In genomic region chr6:108875161-108875555, GRCh38 we compare ENCODE assay signal across 10 cellular contexts. TPM values are rescaled to one million over a fixed set of nuclear protein-coding genes. Genes with fewer than 3 reads are reported as not detected.
DNase-seq lines count a peak whose midpoint lies in the region; ATAC-seq, FAIRE-seq and TF ChIP-seq lines count a peak whose summit lies in the region.
"Had no signal": no experiment of that assay in that cellular context is flagged by ENCODE, and none has a peak within 500 bp of the region (broad histone marks: within the 10 kb centered on the region; RNA-seq: fewer than 3 reads in every experiment).

No MANE protein-coding gene starts in this region.

- peaks cover 0 to 16% (median 2%) of the 10 kb centered on the region in 4 donors for H3K4me1 ChIP-seq in stomach
- H3K4me1 ChIP-seq: A549 had no signal

- peaks cover 0 to 11% (median 4%) of the 10 kb centered on the region in 4 donors for H3K36me3 ChIP-seq in stomach

- TF ChIP-seq EP300 in stomach (IDR thresholded peaks at IDR 0.05) = no peak

- no peaks in the 10 kb centered on the region for H3K9me3 ChIP-seq in stomach
- H3K9me3 ChIP-seq: A549 had no signal

- DNase-seq in activated CD4-positive, CD25-positive, alpha-beta regulatory T cell (lab: John Stamatoyannopoulos, UW) = no peak
- DNase-seq in stomach = no peak
- no peak for DNase-seq in posterior cingulate gyrus
- DNase-seq in RCC 7860 (ENCODE audit: low spot score) = no peak
- DNase-seq in NCI-H128 (lab: John Stamatoyannopoulos, UW; ENCODE audit: unreplicated experiment) = no peak
- DNase-seq: NCI-H1048 had no signal

- H3K4me3 ChIP-seq in stomach = no peak overlapping the region
- H3K4me3 ChIP-seq: A549 had no signal

- intact Hi-C loops in stomach (cut with DNase I; ENCODE audit: low total_unique reads) (no loop called here), posterior cingulate gyrus (cut with DNase I) (no loop called here)

- no peak for FAIRE-seq in RCC 7860 (lab: Jason Lieb, UNC)
- FAIRE-seq: A549 had no signal

- peaks cover 36% of the 10 kb centered on the region for H3K36me3 Mint-ChIP-seq in activated naive CD8-positive, alpha-beta T cell

- ATAC-seq in activated CD4-positive, CD25-positive, alpha-beta regulatory T cell treated with anti-CD3 and anti-CD28 coated beads, Interleukin-2, amount 50 U/mL, for 24 hours = peak; percentile 11
- ATAC-seq in HG02938 (IDR thresholded peaks at IDR 0.05; ENCODE audit: unreplicated experiment) = peak; percentile 28
- ATAC-seq: A549 had no signal

- H3K27me3 ChIP-seq in stomach = no peaks in the 10 kb centered on the region

- H3K27ac ChIP-seq in stomach = peak overlapping the region in 4 of 5 donors; percentile 32 to 77 (median 56)
- H3K27ac ChIP-seq: A549 had no signal

- TF ChIP-seq POLR2A in stomach (IDR thresholded peaks at IDR 0.05) = no peak

- peak overlapping the region; percentile 86 for H3K27ac Mint-ChIP-seq in activated naive CD8-positive, alpha-beta T cell

- H3K4me1 Mint-ChIP-seq in activated naive CD8-positive, alpha-beta T cell (ENCODE audit: low read depth) = peaks cover 35% of the 10 kb centered on the region

- peak overlapping the region; percentile 67 for H3K4me3 Mint-ChIP-seq in activated naive CD8-positive, alpha-beta T cell

- no peaks in the 10 kb centered on the region for H3K9me3 Mint-ChIP-seq in activated naive CD8-positive, alpha-beta T cell (ENCODE audit: low read depth)

- TF ChIP-seq CTCF in stomach (IDR thresholded peaks at IDR 0.05) = no peak

- no peaks in the 10 kb centered on the region for H3K27me3 Mint-ChIP-seq in activated naive CD8-positive, alpha-beta T cell

RNA-seq across cellular contexts. Expression of gene ARMC2, which starts 26.9 kb away (rescaled TPM):
- 10 to 100 TPM in 1 of 5 donors, 1 to 10 TPM in 3, not detected in 1; 2.3 to 13.4 (median 4.0) TPM for total RNA-seq in stomach
- 1 to 10 TPM in 2 of 3 donors, under 1 TPM in 1; 0.46 to 1.7 (median 1.1) TPM for polyA plus RNA-seq in stomach
